Comparison of ENCODE assay signal across 16 cellular contexts in genomic region chr20:54560357-54560756, GRCh38.
DNase-seq lines count a peak whose midpoint lies in the region; ATAC-seq and TF ChIP-seq lines count a peak whose summit lies in the region.
"Had no signal": no experiment of that assay in that cellular context is flagged by ENCODE, and none has a peak within 500 bp of the region (broad histone marks: within the 10 kb centered on the region; RNA-seq: fewer than 3 reads in every experiment).

No MANE protein-coding gene starts in this region.

- H3K27ac ChIP-seq in ascending aorta (peak overlapping the region; percentile 9 to 71), thoracic aorta (peak overlapping the region in 1 of 2 donors; percentile 14)
- H3K27ac ChIP-seq: 22Rv1, A549, C4-2B had no signal

- H3K36me3 ChIP-seq in ascending aorta (no peaks in the 10 kb centered on the region), thoracic aorta (no peaks in the 10 kb centered on the region)
- H3K36me3 ChIP-seq: HAP-1 had no signal

- TF ChIP-seq CTCF in ascending aorta (IDR thresholded peaks at IDR 0.05) (no peak), fibroblast of pulmonary artery (IDR thresholded peaks at IDR 0.05; ENCODE audit: low read length, missing control alignments) (no peak), thoracic aorta (IDR thresholded peaks at IDR 0.05) (no peak)

- H3K27me3 ChIP-seq in ascending aorta (no peaks in the 10 kb centered on the region), thoracic aorta (replicated peaks; ENCODE audit: insufficient read depth) (no peaks in the 10 kb centered on the region)

- intact Hi-C loops in ascending aorta (cut with DNase I): no loop called here

- H3K4me3 ChIP-seq in ascending aorta (no peak overlapping the region), fibroblast of pulmonary artery (replicated peaks; ENCODE audit: low read depth, low read length) (no peak overlapping the region), thoracic aorta (peak overlapping the region; percentile 0)
- H3K4me3 ChIP-seq: A549, HAP-1 had no signal

- H3K4me1 ChIP-seq in ascending aorta (no peaks in the 10 kb centered on the region), thoracic aorta (ENCODE audit: control insufficient read depth in 1 of 2, low read depth in 2 of 2) (peaks cover 10 to 34% of the 10 kb centered on the region in 2 donors)
- H3K4me1 ChIP-seq: A549, HAP-1 had no signal

- ATAC-seq in thoracic aorta (ENCODE audit: insufficient number of reproducible peaks, low FRiP score, low read depth): no peak
- ATAC-seq in GM18511 (IDR thresholded peaks at IDR 0.05; ENCODE audit: unreplicated experiment): no peak
- ATAC-seq: A549 had no signal

- peak; percentile 25 for DNase-seq in GM03348 (ENCODE audit: low spot score)
- no peak for DNase-seq in ascending aorta (ENCODE audit: low spot score in 2 of 2)
- peak; percentile 33 for DNase-seq in fibroblast of pulmonary artery (ENCODE audit: low read depth)
- DNase-seq in thoracic aorta (ENCODE audit: low spot score): no peak
- DNase-seq in CD1c-positive myeloid dendritic cell (ENCODE audit: extremely low spot score): no peak
- no peak for DNase-seq in activated naive CD4-positive, alpha-beta T cell treated with anti-CD3 and anti-CD28 coated beads, Interleukin-2, amount 50 U/mL, for 16 hours
- DNase-seq: AML-193; CD4-positive, alpha-beta memory T cell; DMS153; DMS79; GDM1 had no signal

- H3K9me3 ChIP-seq in ascending aorta (no peaks in the 10 kb centered on the region), thoracic aorta (no peaks in the 10 kb centered on the region)
- H3K9me3 ChIP-seq: A549, HAP-1 had no signal

Comparison
In these comparisons a context has a peak if more than half of its experiments do, and no peak if none do; other contexts are left out.
1. DNase-seq: peak in GM03348 (single experiment) and fibroblast of pulmonary artery (single experiment); none in ascending aorta (0 of 2), thoracic aorta (single experiment), CD1c-positive myeloid dendritic cell (single experiment) and activated naive CD4-positive, alpha-beta T cell treated with anti-CD3 and anti-CD28 coated beads, Interleukin-2, amount 50 U/mL, for 16 hours (single experiment).